In genomic region chr1:247447162-247447909, GRCh38 we compare ENCODE assay signal across 11 cellular contexts. TPM values are rescaled to one million over a fixed set of nuclear protein-coding genes. Genes with fewer than 3 reads are reported as not detected.
DNase-seq lines count a peak whose midpoint lies in the region; ATAC-seq and TF ChIP-seq lines count a peak whose summit lies in the region.
"Had no signal": no experiment of that assay in that cellular context is flagged by ENCODE, and none has a peak within 500 bp of the region (broad histone marks: within the 10 kb centered on the region; RNA-seq: fewer than 3 reads in every experiment).

No MANE protein-coding gene starts in this region.

- no peak for DNase-seq in activated naive CD8-positive, alpha-beta T cell treated with anti-CD3 and anti-CD28 coated beads, Interleukin-2, amount 50 U/mL, for 24 hours
- DNase-seq in left lobe of liver (ENCODE audit: low spot score) (no peak), NK-92 (lab: John Stamatoyannopoulos, UW; ENCODE audit: unreplicated experiment) (no peak)
- no peak for DNase-seq in activated CD8-positive, alpha-beta memory T cell treated with anti-CD3 and anti-CD28 coated beads, Interleukin-2, amount 10 ng/mL, durations not matched to agents 7 days and 5 days

- no peaks in the 10 kb centered on the region for H3K4me1 ChIP-seq in DOHH2 (ENCODE audit: control insufficient read depth, low read length)
- no peaks in the 10 kb centered on the region for H3K4me1 ChIP-seq in iPS-20b (ENCODE audit: insufficient read depth, low read length)
- H3K4me1 ChIP-seq in rectal smooth muscle tissue (ENCODE audit: control insufficient read depth, insufficient read depth, low read length) = no peaks in the 10 kb centered on the region

- H3K9me3 ChIP-seq in DOHH2 (ENCODE audit: control insufficient read depth, insufficient read depth, low read length) (no peaks in the 10 kb centered on the region), iPS-20b (ENCODE audit: insufficient read depth, low read depth, low read length) (no peaks in the 10 kb centered on the region)
- H3K9me3 ChIP-seq: mucosa of descending colon had no signal

- no peaks in the 10 kb centered on the region for H3K4me1 Mint-ChIP-seq in activated naive CD8-positive, alpha-beta T cell treated with anti-CD3 and anti-CD28 coated beads, Interleukin-2, amount 50 U/mL, for 24 hours
- no peaks in the 10 kb centered on the region for H3K4me1 Mint-ChIP-seq in activated CD8-positive, alpha-beta memory T cell treated with anti-CD3 and anti-CD28 coated beads, Interleukin-2, amount 10 ng/mL, durations not matched to agents 7 days and 5 days
- H3K4me1 Mint-ChIP-seq: CD4-positive, CD25-positive, alpha-beta regulatory T cell had no signal

- no peaks in the 10 kb centered on the region for H3K9me2 ChIP-seq in DOHH2 (replicated peaks; ENCODE audit: control insufficient read depth, low read length)

- no peaks in the 10 kb centered on the region for H3K79me2 ChIP-seq in DOHH2 (ENCODE audit: control insufficient read depth, low read length)

- no peak for TF ChIP-seq CTCF in DOHH2 (IDR thresholded peaks at IDR 0.05; ENCODE audit: low read depth, low read length, poor library complexity, severe bottlenecking)

- H3K27ac Mint-ChIP-seq in activated naive CD8-positive, alpha-beta T cell treated with anti-CD3 and anti-CD28 coated beads, Interleukin-2, amount 50 U/mL, for 24 hours = no peak overlapping the region
- no peak overlapping the region for H3K27ac Mint-ChIP-seq in activated CD8-positive, alpha-beta memory T cell treated with anti-CD3 and anti-CD28 coated beads, Interleukin-2, amount 10 ng/mL, durations not matched to agents 7 days and 5 days

- H3K36me3 Mint-ChIP-seq in activated naive CD8-positive, alpha-beta T cell treated with anti-CD3 and anti-CD28 coated beads, Interleukin-2, amount 50 U/mL, for 24 hours (ENCODE audit: low read depth) = peaks cover 38% of the 10 kb centered on the region
- H3K36me3 Mint-ChIP-seq in activated CD8-positive, alpha-beta memory T cell treated with anti-CD3 and anti-CD28 coated beads, Interleukin-2, amount 10 ng/mL, durations not matched to agents 7 days and 5 days = no peaks in the 10 kb centered on the region

- no peaks in the 10 kb centered on the region for H3K9me3 Mint-ChIP-seq in activated naive CD8-positive, alpha-beta T cell treated with anti-CD3 and anti-CD28 coated beads, Interleukin-2, amount 50 U/mL, for 24 hours
- H3K9me3 Mint-ChIP-seq in activated CD8-positive, alpha-beta memory T cell treated with anti-CD3 and anti-CD28 coated beads, Interleukin-2, amount 10 ng/mL, durations not matched to agents 7 days and 5 days (ENCODE audit: low read depth) = no peaks in the 10 kb centered on the region

- no peak for ATAC-seq in activated naive CD8-positive, alpha-beta T cell treated with anti-CD3 and anti-CD28 coated beads, Interleukin-2, amount 50 U/mL, for 24 hours
- ATAC-seq in left lobe of liver (no peak), GM21360 (IDR thresholded peaks at IDR 0.05; ENCODE audit: unreplicated experiment) (no peak)
- ATAC-seq in activated CD8-positive, alpha-beta memory T cell treated with anti-CD3 and anti-CD28 coated beads, Interleukin-2, amount 10 ng/mL, durations not matched to agents 7 days and 5 days = no peak

- H3K36me3 ChIP-seq in DOHH2 (ENCODE audit: control insufficient read depth, low read length) (no peaks in the 10 kb centered on the region), iPS-20b (ENCODE audit: insufficient read depth, low read depth, low read length) (no peaks in the 10 kb centered on the region), rectal smooth muscle tissue (ENCODE audit: control insufficient read depth, insufficient read depth, low read length) (no peaks in the 10 kb centered on the region)

- H3K27ac ChIP-seq in DOHH2 (ENCODE audit: low read depth, low read length) (no peak overlapping the region), iPS-20b (ENCODE audit: low read length) (no peak overlapping the region), rectal smooth muscle tissue (ENCODE audit: low read depth, low read length) (no peak overlapping the region)
- H3K27ac ChIP-seq: KMS-11 had no signal

- H3K4me3 ChIP-seq in DOHH2 (ENCODE audit: low read length) = peak overlapping the region; percentile 45; the same call in 1 of the 2 replicates
- peak overlapping the region; percentile 58 for H3K4me3 ChIP-seq in iPS-20b (ENCODE audit: low read length)
- peak overlapping the region; percentile 55 for H3K4me3 ChIP-seq in rectal smooth muscle tissue (ENCODE audit: low read length)
- H3K4me3 ChIP-seq: mucosa of descending colon had no signal

- H3K4me3 Mint-ChIP-seq in activated naive CD8-positive, alpha-beta T cell treated with anti-CD3 and anti-CD28 coated beads, Interleukin-2, amount 50 U/mL, for 24 hours = peak overlapping the region; percentile 33
- H3K4me3 Mint-ChIP-seq in activated CD8-positive, alpha-beta memory T cell treated with anti-CD3 and anti-CD28 coated beads, Interleukin-2, amount 10 ng/mL, durations not matched to agents 7 days and 5 days = no peak overlapping the region

- H3K27me3 ChIP-seq in DOHH2 (ENCODE audit: control insufficient read depth, low read length) (no peaks in the 10 kb centered on the region), iPS-20b (ENCODE audit: insufficient read depth, low read length) (no peaks in the 10 kb centered on the region), rectal smooth muscle tissue (ENCODE audit: control insufficient read depth, insufficient read depth, low read length) (no peaks in the 10 kb centered on the region)

- H3F3A ChIP-seq in DOHH2 (ENCODE audit: control insufficient read depth, insufficient read depth) = no peaks in the 10 kb centered on the region

- H3K9ac ChIP-seq in iPS-20b (ENCODE audit: low read depth, low read length) (peak overlapping the region; percentile 45; the same call in 1 of the 2 replicates), rectal smooth muscle tissue (ENCODE audit: low read length) (no peak overlapping the region)
- H3K9ac ChIP-seq: KMS-11 had no signal

- no peaks in the 10 kb centered on the region for H3K27me3 Mint-ChIP-seq in activated naive CD8-positive, alpha-beta T cell treated with anti-CD3 and anti-CD28 coated beads, Interleukin-2, amount 50 U/mL, for 24 hours
- no peaks in the 10 kb centered on the region for H3K27me3 Mint-ChIP-seq in activated CD8-positive, alpha-beta memory T cell treated with anti-CD3 and anti-CD28 coated beads, Interleukin-2, amount 10 ng/mL, durations not matched to agents 7 days and 5 days

- no peak overlapping the region for H3K4me2 ChIP-seq in DOHH2 (ENCODE audit: low read length)
- H3K4me2 ChIP-seq: KMS-11 had no signal

- CTCF ChIA-PET in activated CD8-positive, alpha-beta memory T cell treated with anti-CD3 and anti-CD28 coated beads, Interleukin-2, amount 10 ng/mL, durations not matched to agents 7 days and 5 days (lab: Charles Lee) = no interaction called here

- H4K20me1 ChIP-seq in DOHH2 (ENCODE audit: control insufficient read depth, insufficient read depth, low read depth, low read length) = no peaks in the 10 kb centered on the region

RNA-seq across cellular contexts. Expression of gene OR2B11, which starts 10.6 kb away (rescaled TPM):
- not detected for total RNA-seq in left lobe of liver
- not detected for total RNA-seq in activated CD8-positive, alpha-beta memory T cell treated with anti-CD3 and anti-CD28 coated beads, Interleukin-2, amount 10 ng/mL, durations not matched to agents 7 days and 5 days
- total RNA-seq: CD4-positive, CD25-positive, alpha-beta regulatory T cell; mucosa of descending colon had no signal

RNA-seq across cellular contexts. Expression of gene NLRP3, which starts 31.4 kb away (rescaled TPM):
- 0.33 TPM for total RNA-seq in left lobe of liver
- under 1 TPM; 0.33 to 0.44 TPM for total RNA-seq in activated CD8-positive, alpha-beta memory T cell treated with anti-CD3 and anti-CD28 coated beads, Interleukin-2, amount 10 ng/mL, durations not matched to agents 7 days and 5 days
